ENCODE assay signal across 13 cellular contexts in the genomic region with DNA sequence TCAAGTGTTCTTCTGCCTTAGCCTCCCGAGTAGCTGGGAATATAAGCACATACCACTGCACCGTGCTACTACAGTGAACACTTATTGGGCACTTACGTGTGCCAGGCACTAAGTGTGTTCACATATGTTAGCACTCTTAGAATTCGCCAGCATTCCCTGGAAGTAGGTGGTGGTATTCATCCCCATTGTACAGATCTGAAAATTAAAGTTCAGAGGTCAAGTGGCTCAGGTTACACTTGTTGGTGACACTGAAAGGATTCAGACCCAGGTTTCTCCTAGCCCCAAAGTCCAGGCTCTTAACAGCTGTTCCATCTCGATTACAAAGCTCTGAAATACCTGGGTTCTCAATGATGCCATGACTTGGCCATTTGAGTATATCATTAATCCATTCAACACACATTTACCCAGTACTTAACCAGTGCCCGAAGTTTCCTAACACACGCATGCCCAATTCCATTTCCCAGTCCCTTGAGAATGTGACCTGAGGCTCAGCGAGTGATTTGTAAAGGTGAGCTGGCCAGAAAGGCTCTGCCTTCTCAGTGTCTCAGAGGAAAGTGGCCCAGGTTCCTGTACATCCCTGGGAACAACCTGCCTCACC. TPM values are rescaled to one million over a fixed set of nuclear protein-coding genes. Genes with fewer than 3 reads are reported as not detected.
DNase-seq lines count a peak whose midpoint lies in the region; ATAC-seq, FAIRE-seq and TF ChIP-seq lines count a peak whose summit lies in the region.
"Had no signal": no experiment of that assay in that cellular context is flagged by ENCODE, and none has a peak within 500 bp of the region (broad histone marks: within the 10 kb centered on the region; RNA-seq: fewer than 3 reads in every experiment).

No MANE protein-coding gene starts in this region.

- CTCF ChIA-PET in HEK293 (lab: Yijun Ruan, JAX) (interaction anchor here (0.5 to 1.6 kb wide), 3 partner anchors 17 to 19 kb away, joined by 3 to 8 read pairs (median 4); no protein-coding TSS in a partner anchor), HepG2 (lab: Yijun Ruan, JAX; ENCODE audit: low intra/inter-chr PET ratio, low total read pairs) (no interaction called here)

- TF ChIP-seq EP300 in HepG2 (IDR thresholded peaks at IDR 0.05; ENCODE audit: low read depth in 2 of 2, low read length in 2 of 2): no peak
- TF ChIP-seq EP300 in HepG2 (CRISPR knock-in tag; IDR thresholded peaks at IDR 0.05; ENCODE audit: borderline replicate concordance): no peak

- no peaks in the 10 kb centered on the region for H3F3A ChIP-seq in neural progenitor cell (ENCODE audit: low read depth)

- H3K4me2 ChIP-seq in HepG2 (ENCODE audit: low read depth, low read length) (no peak overlapping the region), neural progenitor cell (no peak overlapping the region)
- H3K4me2 ChIP-seq: BLaER1 treated with 17β-estradiol and CSF1 and Interleukin-3, amounts not matched to agents 10 nM and 100 nM had no signal

- TF ChIP-seq CTCF in HEK293 (tag by site-specific recombination; IDR thresholded peaks at IDR 0.05) (no peak), kidney (IDR thresholded peaks at IDR 0.05; ENCODE audit: borderline replicate concordance, extremely low read depth, insufficient read depth) (no peak), HepG2 (CRISPR knock-in tag; IDR thresholded peaks at IDR 0.05) (no peak), neural progenitor cell (IDR thresholded peaks at IDR 0.05) (no peak), GM20000 (IDR thresholded peaks at IDR 0.05; ENCODE audit: extremely low read depth, missing control alignments) (no peak)

- 88% methylated on average over 8 of the region's 8 CpGs for WGBS in HepG2 (ENCODE audit: low lambda C conversion rate)

- DNase-seq in kidney (no peak), HepG2 (ENCODE audit: low spot score) (no peak), neural progenitor cell (ENCODE audit: low spot score) (no peak), activated gamma-delta T cell treated with Interleukin-2 at 50 U/mL for 16 hours (no peak), T-helper 2 cell (no peak), GM20000 (ENCODE audit: low spot score) (no peak)
- DNase-seq in stimulated activated naive CD8-positive, alpha-beta T cell treated with anti-CD3 and anti-CD28 coated beads, Interleukin-15, amount 100 ng/mL, for 72 hours: no peak
- DNase-seq: 8988T; CD4-positive, CD25-positive, alpha-beta regulatory T cell; GM23248 had no signal

- H3K27ac ChIP-seq in HEK293 (ENCODE audit: extremely low read depth, low read depth, low read length) (no peak overlapping the region), kidney (ENCODE audit: low read depth in 2 of 2, low read length in 2 of 2) (peak overlapping the region; percentile 77 to 89), HepG2 (ENCODE audit: extremely low read length, insufficient read depth, low read length) (no peak overlapping the region), neural progenitor cell (no peak overlapping the region)
- H3K27ac ChIP-seq: BLaER1 treated with 17β-estradiol and CSF1 and Interleukin-3, amounts not matched to agents 10 nM and 100 nM; GM23248 had no signal

- in situ Hi-C loops in HepG2 (cut with HindIII; ENCODE audit: extremely low pct_ligation_motif_present, low pct_unique_long_range_greater_than_20kb): no loop called here

- no peaks in the 10 kb centered on the region for H3K9me3 Mint-ChIP-seq in neural progenitor cell
- no peaks in the 10 kb centered on the region for H3K9me3 Mint-ChIP-seq in stimulated activated naive CD8-positive, alpha-beta T cell treated with anti-CD3 and anti-CD28 coated beads, Interleukin-15, amount 100 ng/mL, for 72 hours
- H3K9me3 Mint-ChIP-seq: CD4-positive, CD25-positive, alpha-beta regulatory T cell had no signal

- H3K27me3 ChIP-seq in HepG2 (ENCODE audit: control insufficient read depth in 1 of 2, insufficient read depth in 2 of 2, low read length in 2 of 2) (no peaks in the 10 kb centered on the region), neural progenitor cell (no peaks in the 10 kb centered on the region)
- H3K27me3 ChIP-seq: BLaER1 treated with 17β-estradiol and CSF1 and Interleukin-3, amounts not matched to agents 10 nM and 100 nM had no signal

- POLR2A ChIA-PET in HEK293 (lab: Yijun Ruan, JAX): no interaction called here
- POLR2A ChIA-PET in HepG2 (lab: Yijun Ruan, JAX): no interaction called here

- H3K27me3 Mint-ChIP-seq in neural progenitor cell (ENCODE audit: insufficient read depth, low read depth): no peaks in the 10 kb centered on the region
- H3K27me3 Mint-ChIP-seq in stimulated activated naive CD8-positive, alpha-beta T cell treated with anti-CD3 and anti-CD28 coated beads, Interleukin-15, amount 100 ng/mL, for 72 hours: no peaks in the 10 kb centered on the region
- H3K27me3 Mint-ChIP-seq: CD4-positive, CD25-positive, alpha-beta regulatory T cell had no signal

- no peak for TF ChIP-seq POLR2A in HepG2 (IDR thresholded peaks at IDR 0.05; ENCODE audit: insufficient read depth in 1 of 2, low read depth in 2 of 2, low read length in 2 of 2)

- H4K20me1 ChIP-seq in HepG2 (ENCODE audit: insufficient read depth, low read length): no peaks in the 10 kb centered on the region
- H4K20me1 ChIP-seq in neural progenitor cell (ENCODE audit: low read depth): peaks cover 5% of the 10 kb centered on the region

- H3K4me3 ChIP-seq in HEK293 (ENCODE audit: low read depth, low read length) (no peak overlapping the region), kidney (ENCODE audit: low read length in 2 of 2) (no peak overlapping the region), HepG2 (replicated peaks in 1 of 3; ENCODE audit: insufficient read depth in 1 of 3, low read depth in 2 of 3, low read length in 3 of 3) (no peak overlapping the region), neural progenitor cell (no peak overlapping the region)
- H3K4me3 ChIP-seq: BLaER1 treated with 17β-estradiol and CSF1 and Interleukin-3, amounts not matched to agents 10 nM and 100 nM; GM23248 had no signal

- no TSS peak for BruUV-seq in HepG2 (replicated peaks; lab: Mats Ljungman, UMichigan)

- FAIRE-seq in kidney (lab: Jason Lieb, UNC) (peak; percentile 77), HepG2 (lab: Jason Lieb, UNC) (no peak)
- FAIRE-seq: H54 had no signal

- H3K4me1 Mint-ChIP-seq in neural progenitor cell: peaks cover 15% of the 10 kb centered on the region
- H3K4me1 Mint-ChIP-seq in stimulated activated naive CD8-positive, alpha-beta T cell treated with anti-CD3 and anti-CD28 coated beads, Interleukin-15, amount 100 ng/mL, for 72 hours: peaks cover 12% of the 10 kb centered on the region

- intact Hi-C loops in kidney (cut with DNase I): no loop called here
- intact Hi-C loops in HepG2 (cut with micrococcal nuclease; ENCODE audit: unreplicated experiment): no loop called here

- H3K36me3 ChIP-seq in HEK293 (ENCODE audit: control insufficient read depth in 2 of 2, insufficient read depth in 1 of 2, low read length in 2 of 2) (peaks cover 0 to 60% of the 10 kb centered on the region in 2 experiments; a peak in 2 of 3 replicates), kidney (ENCODE audit: control insufficient read depth in 1 of 2, insufficient read depth in 2 of 2, low read length in 2 of 2) (peaks cover 8 to 31% of the 10 kb centered on the region in 2 donors), HepG2 (replicated peaks in 1 of 2; ENCODE audit: control insufficient read depth in 1 of 2, insufficient read depth in 2 of 2, low read length in 2 of 2) (peaks cover 19 to 63% of the 10 kb centered on the region in 2 experiments), neural progenitor cell (no peaks in the 10 kb centered on the region)

- H3K9ac ChIP-seq in kidney (ENCODE audit: low read length in 2 of 2) (no peak overlapping the region), HepG2 (ENCODE audit: insufficient read depth, low read depth, low read length) (no peak overlapping the region), neural progenitor cell (no peak overlapping the region)
- H3K9ac ChIP-seq: BLaER1 treated with 17β-estradiol and CSF1 and Interleukin-3, amounts not matched to agents 10 nM and 100 nM; GM23248 had no signal

- TF ChIP-seq RAD21 in HepG2 (CRISPR knock-in tag; IDR thresholded peaks at IDR 0.05): no peak

- H3K4me1 ChIP-seq in HEK293 (ENCODE audit: control insufficient read depth, insufficient read depth, low read length) (no peaks in the 10 kb centered on the region), kidney (ENCODE audit: control insufficient read depth in 1 of 2, insufficient read depth in 1 of 2, low read depth in 1 of 2, low read length in 2 of 2) (peaks cover 29 to 30% of the 10 kb centered on the region in 2 donors), HepG2 (ENCODE audit: insufficient read depth, low read length) (peaks cover 41% of the 10 kb centered on the region), neural progenitor cell (peaks cover 9% of the 10 kb centered on the region)

- H3K36me3 Mint-ChIP-seq in neural progenitor cell: peaks cover 19% of the 10 kb centered on the region

- H3K27ac Mint-ChIP-seq in neural progenitor cell: peak overlapping the region; percentile 69
- H3K27ac Mint-ChIP-seq in stimulated activated naive CD8-positive, alpha-beta T cell treated with anti-CD3 and anti-CD28 coated beads, Interleukin-15, amount 100 ng/mL, for 72 hours: peak overlapping the region in 1 of 2 donors; percentile 78
- H3K27ac Mint-ChIP-seq: CD4-positive, CD25-positive, alpha-beta regulatory T cell had no signal

- H2AFZ ChIP-seq in HepG2 (ENCODE audit: low read length) (no peak overlapping the region), neural progenitor cell (replicated peaks) (no peak overlapping the region)
- H2AFZ ChIP-seq: GM23248 had no signal

- H3K9me3 ChIP-seq in HEK293 (ENCODE audit: control insufficient read depth, insufficient read depth, low read depth, low read length) (no peaks in the 10 kb centered on the region), kidney (ENCODE audit: control insufficient read depth in 1 of 2, low read length in 2 of 2) (no peaks in the 10 kb centered on the region), HepG2 (ENCODE audit: low read length) (no peaks in the 10 kb centered on the region), neural progenitor cell (ENCODE audit: low read depth) (no peaks in the 10 kb centered on the region)
- H3K9me3 ChIP-seq: BLaER1 treated with 17β-estradiol and CSF1 and Interleukin-3, amounts not matched to agents 10 nM and 100 nM had no signal

- no peak overlapping the region for H3K4me3 Mint-ChIP-seq in neural progenitor cell
- H3K4me3 Mint-ChIP-seq in stimulated activated naive CD8-positive, alpha-beta T cell treated with anti-CD3 and anti-CD28 coated beads, Interleukin-15, amount 100 ng/mL, for 72 hours: no peak overlapping the region
- H3K4me3 Mint-ChIP-seq: CD4-positive, CD25-positive, alpha-beta regulatory T cell had no signal

- H3K79me2 ChIP-seq in HepG2 (ENCODE audit: insufficient read depth, low read length) (peaks cover 25% of the 10 kb centered on the region), neural progenitor cell (ENCODE audit: low read depth) (peaks cover 20% of the 10 kb centered on the region)

- ATAC-seq in HepG2: no peak
- ATAC-seq in stimulated activated naive CD8-positive, alpha-beta T cell treated with anti-CD3 and anti-CD28 coated beads, Interleukin-15, amount 100 ng/mL, for 72 hours: no peak

RNA-seq across cellular contexts. Expression of a gene that starts 4.8 kb away (rescaled TPM):
- 40.0 TPM for total RNA-seq in kidney
- 48.1 TPM for polyA plus RNA-seq in kidney (ENCODE audit: insufficient read depth, low read depth, low replicate concordance)
- 47.1 and 66.9 TPM in 2 replicates for total RNA-seq in HepG2 (2016; rRNA removed; fragmentation: Illumina TruSeq; extraction: Trizol)
- 15.1 and 17.9 TPM in 2 replicates for total RNA-seq in HepG2 (2016; cell fraction: cytosol; rRNA removed; fragmentation: Illumina TruSeq; extraction: Trizol; ENCODE audit: low read depth)
- total RNA-seq in HepG2 (2016; cell fraction: insoluble cytoplasmic fraction; rRNA removed; fragmentation: Illumina TruSeq; extraction: Trizol): 40.9 and 70.6 TPM in 2 replicates
- 34.1 and 39.6 TPM in 2 replicates for total RNA-seq in HepG2 (2016; cell fraction: membrane; rRNA removed; fragmentation: Illumina TruSeq; extraction: Trizol)
- 38.8 and 47.2 TPM in 2 replicates for total RNA-seq in HepG2 (2016; cell fraction: nucleus; rRNA removed; fragmentation: Illumina TruSeq; extraction: Trizol)
- polyA plus RNA-seq in HepG2 (2011; rRNA removed): 11.6 and 22.5 TPM in 2 replicates
- 12.4 and 13.5 TPM in 2 replicates for polyA plus RNA-seq in HepG2 (2011; cell fraction: cytosol; rRNA removed)
- polyA plus RNA-seq in HepG2 (2011; cell fraction: nucleus; rRNA removed): 32.0 and 47.6 TPM in 2 replicates
- 19.2 and 28.6 TPM in 2 replicates for polyA plus RNA-seq in HepG2 (2012)
- polyA plus RNA-seq in HepG2 (2016; cell fraction: cytosol; fragmentation: Illumina TruSeq; extraction: Trizol; ENCODE audit: low read depth): 16.3 and 19.9 TPM in 2 replicates
- polyA plus RNA-seq in HepG2 (2016; cell fraction: insoluble cytoplasmic fraction; fragmentation: Illumina TruSeq; extraction: Trizol; ENCODE audit: low read depth): 42.0 and 50.4 TPM in 2 replicates
- 26.9 and 30.0 TPM in 2 replicates for polyA plus RNA-seq in HepG2 (2016; cell fraction: membrane; fragmentation: Illumina TruSeq; extraction: Trizol; ENCODE audit: low read depth)
- polyA plus RNA-seq in HepG2 (2016; cell fraction: nucleus; fragmentation: Illumina TruSeq; extraction: Trizol; ENCODE audit: insufficient read depth, low read depth): 78.2 and 82.6 TPM in 2 replicates
- polyA minus RNA-seq in HepG2 (2011; rRNA and poly(A)+ RNA removed; ENCODE audit: low replicate concordance): 19.6 and 22.9 TPM in 2 replicates
- 6.1 and 8.0 TPM in 2 replicates for polyA minus RNA-seq in HepG2 (2011; cell fraction: cytosol; rRNA and poly(A)+ RNA removed)
- 12.2 and 21.1 TPM in 2 replicates for polyA minus RNA-seq in HepG2 (2011; cell fraction: nucleus; rRNA and poly(A)+ RNA removed)
- 8.3 and 20.1 TPM in 2 replicates for total RNA-seq in neural progenitor cell (ENCODE audit: low replicate concordance)

RNA-seq across cellular contexts. Expression of a gene that starts 5.1 kb away (rescaled TPM):
- total RNA-seq in kidney: 42.9 TPM
- polyA plus RNA-seq in kidney (ENCODE audit: insufficient read depth, low read depth, low replicate concordance): 96.3 TPM
- total RNA-seq in HepG2 (2016; rRNA removed; fragmentation: Illumina TruSeq; extraction: Trizol): 77.3 and 112 TPM in 2 replicates
- total RNA-seq in HepG2 (2016; cell fraction: cytosol; rRNA removed; fragmentation: Illumina TruSeq; extraction: Trizol; ENCODE audit: low read depth): 32.4 and 42.7 TPM in 2 replicates
- total RNA-seq in HepG2 (2016; cell fraction: insoluble cytoplasmic fraction; rRNA removed; fragmentation: Illumina TruSeq; extraction: Trizol): 80.5 and 108 TPM in 2 replicates
- total RNA-seq in HepG2 (2016; cell fraction: membrane; rRNA removed; fragmentation: Illumina TruSeq; extraction: Trizol): 59.5 and 67.4 TPM in 2 replicates
- 37.8 and 41.0 TPM in 2 replicates for total RNA-seq in HepG2 (2016; cell fraction: nucleus; rRNA removed; fragmentation: Illumina TruSeq; extraction: Trizol)
- 26.1 and 33.2 TPM in 2 replicates for polyA plus RNA-seq in HepG2 (2011; rRNA removed)
- polyA plus RNA-seq in HepG2 (2011; cell fraction: cytosol; rRNA removed): 29.9 and 32.2 TPM in 2 replicates
- 34.9 and 43.2 TPM in 2 replicates for polyA plus RNA-seq in HepG2 (2011; cell fraction: nucleus; rRNA removed)
- 39.1 and 40.4 TPM in 2 replicates for polyA plus RNA-seq in HepG2 (2012)
- polyA plus RNA-seq in HepG2 (2016; cell fraction: cytosol; fragmentation: Illumina TruSeq; extraction: Trizol; ENCODE audit: low read depth): 36.6 and 44.0 TPM in 2 replicates
- polyA plus RNA-seq in HepG2 (2016; cell fraction: insoluble cytoplasmic fraction; fragmentation: Illumina TruSeq; extraction: Trizol; ENCODE audit: low read depth): 98.7 and 99.8 TPM in 2 replicates
- 39.9 and 52.5 TPM in 2 replicates for polyA plus RNA-seq in HepG2 (2016; cell fraction: membrane; fragmentation: Illumina TruSeq; extraction: Trizol; ENCODE audit: low read depth)
- 58.2 and 63.9 TPM in 2 replicates for polyA plus RNA-seq in HepG2 (2016; cell fraction: nucleus; fragmentation: Illumina TruSeq; extraction: Trizol; ENCODE audit: insufficient read depth, low read depth)
- polyA minus RNA-seq in HepG2 (2011; rRNA and poly(A)+ RNA removed; ENCODE audit: low replicate concordance): 37.1 and 53.3 TPM in 2 replicates
- 11.8 and 16.2 TPM in 2 replicates for polyA minus RNA-seq in HepG2 (2011; cell fraction: cytosol; rRNA and poly(A)+ RNA removed)
- 21.0 and 29.1 TPM in 2 replicates for polyA minus RNA-seq in HepG2 (2011; cell fraction: nucleus; rRNA and poly(A)+ RNA removed)
- total RNA-seq in neural progenitor cell (ENCODE audit: low replicate concordance): 24.7 and 34.5 TPM in 2 replicates

Comparison
In these comparisons a context has a peak if more than half of its experiments do, and no peak if none do; other contexts are left out.
1. H3K27ac ChIP-seq: peak in kidney (2 of 2); none in HEK293 (single experiment), HepG2 (single experiment) and neural progenitor cell (single experiment).